In genomic region chr2:38245114-38245641, GRCh38 we compare ENCODE assay signal across 12 cellular contexts.
A peak's percentile ranks its signal among the peaks of the same experiment; 100 is the strongest.
DNase-seq lines count a peak whose midpoint lies in the region; ATAC-seq and TF ChIP-seq lines count a peak whose summit lies in the region.
"Had no signal": no experiment of that assay in that cellular context is flagged by ENCODE, and none has a peak within 500 bp of the region (broad histone marks: within the 10 kb centered on the region; RNA-seq: fewer than 3 reads in every experiment).

No MANE protein-coding gene starts in this region.

- H3K27me3 ChIP-seq in Caco-2 (replicated peaks; ENCODE audit: control insufficient read depth, insufficient read depth, low read length): no peaks in the 10 kb centered on the region
- H3K27me3 ChIP-seq: BE2C had no signal

- H3K9me3 Mint-ChIP-seq in Calu3 (ENCODE audit: low read depth, unreplicated experiment): no peaks in the 10 kb centered on the region
- H3K9me3 Mint-ChIP-seq in WTC11: no peaks in the 10 kb centered on the region
- H3K9me3 Mint-ChIP-seq in Caco-2 (ENCODE audit: unreplicated experiment): no peaks in the 10 kb centered on the region
- no peaks in the 10 kb centered on the region for H3K9me3 Mint-ChIP-seq in activated naive CD4-positive, alpha-beta T cell treated with anti-CD3 and anti-CD28 coated beads, Interleukin-2, amount 50 U/mL, for 72 hours
- H3K9me3 Mint-ChIP-seq: stimulated activated naive B cell treated with anti-CD40 and anti-IgM and Interleukin-4, amounts not matched to agents 10 μg/mL and 1 μg/mL and 100 μg/mL, for 72 hours had no signal

- intact Hi-C loops in Calu3 (cut with micrococcal nuclease; ENCODE audit: unreplicated experiment) (no loop called here), Caco-2 (cut with micrococcal nuclease; ENCODE audit: unreplicated experiment) (no loop called here)

- H3K4me1 Mint-ChIP-seq in Calu3 (ENCODE audit: low read depth, unreplicated experiment) (peaks cover 12% of the 10 kb centered on the region), WTC11 (peaks cover 6% of the 10 kb centered on the region; the same call in 1 of the 2 replicates), Caco-2 (ENCODE audit: low read depth, unreplicated experiment) (no peaks in the 10 kb centered on the region)
- H3K4me1 Mint-ChIP-seq: activated CD4-positive, alpha-beta T cell treated with anti-CD3 and anti-CD28 coated beads for 36 hours; stimulated activated naive B cell treated with anti-CD40 and anti-IgM and Interleukin-4, amounts not matched to agents 10 μg/mL and 1 μg/mL and 100 μg/mL, for 72 hours had no signal

- H3K36me3 Mint-ChIP-seq in Calu3 (ENCODE audit: insufficient read depth, unreplicated experiment) (no peaks in the 10 kb centered on the region), WTC11 (no peaks in the 10 kb centered on the region), Caco-2 (ENCODE audit: insufficient read depth, unreplicated experiment) (no peaks in the 10 kb centered on the region)
- no peaks in the 10 kb centered on the region for H3K36me3 Mint-ChIP-seq in activated naive CD4-positive, alpha-beta T cell treated with anti-CD3 and anti-CD28 coated beads, Interleukin-2, amount 50 U/mL, for 72 hours
- H3K36me3 Mint-ChIP-seq: stimulated activated naive B cell treated with anti-CD40 and anti-IgM and Interleukin-4, amounts not matched to agents 10 μg/mL and 1 μg/mL and 100 μg/mL, for 72 hours had no signal

- peak; percentile 65 for ATAC-seq in WTC11
- ATAC-seq in activated naive CD4-positive, alpha-beta T cell treated with anti-CD3 and anti-CD28 coated beads, Interleukin-2, amount 50 U/mL, for 72 hours: no peak
- ATAC-seq: activated CD4-positive, alpha-beta T cell treated with anti-CD3 and anti-CD28 coated beads for 36 hours; stimulated activated naive B cell treated with anti-CD40 and anti-IgM and Interleukin-4, amounts not matched to agents 10 μg/mL and 1 μg/mL and 100 μg/mL, for 72 hours had no signal

- H3K27ac Mint-ChIP-seq in Calu3 (ENCODE audit: unreplicated experiment): no peak overlapping the region
- H3K27ac Mint-ChIP-seq in WTC11: no peak overlapping the region
- no peak overlapping the region for H3K27ac Mint-ChIP-seq in Caco-2 (ENCODE audit: unreplicated experiment)
- no peak overlapping the region for H3K27ac Mint-ChIP-seq in activated naive CD4-positive, alpha-beta T cell treated with anti-CD3 and anti-CD28 coated beads, Interleukin-2, amount 50 U/mL, for 72 hours
- H3K27ac Mint-ChIP-seq: activated CD4-positive, alpha-beta T cell treated with anti-CD3 and anti-CD28 coated beads for 36 hours; stimulated activated naive B cell treated with anti-CD40 and anti-IgM and Interleukin-4, amounts not matched to agents 10 μg/mL and 1 μg/mL and 100 μg/mL, for 72 hours had no signal

- no peak for TF ChIP-seq RAD21 in Ishikawa (IDR thresholded peaks at IDR 0.05; ENCODE audit: low read depth)

- BruUV-seq in Calu3 (replicated peaks; lab: Mats Ljungman, UMichigan) (no TSS peak), Caco-2 (replicated peaks; lab: Mats Ljungman, UMichigan) (no TSS peak)

- no peaks in the 10 kb centered on the region for H3K36me3 ChIP-seq in Caco-2 (ENCODE audit: control insufficient read depth, insufficient read depth, low read length)
- H3K36me3 ChIP-seq: BE2C had no signal

- no peak for TF ChIP-seq EP300 in Ishikawa (IDR thresholded peaks at IDR 0.05; ENCODE audit: borderline replicate concordance)

- POLR2A ChIA-PET in WTC11 (lab: Charles Lee): no interaction called here
- POLR2A ChIA-PET in Caco-2 (lab: Charles Lee): no interaction called here

- H3K9me3 ChIP-seq in Caco-2: no peaks in the 10 kb centered on the region
- H3K9me3 ChIP-seq: BE2C had no signal

- no peaks in the 10 kb centered on the region for H3K4me1 ChIP-seq in Caco-2
- H3K4me1 ChIP-seq: BE2C had no signal

- CTCF ChIA-PET in Calu3 (lab: Charles Lee): interaction anchor here (0.9 to 1.6 kb wide), 2 partner anchors 14 to 169 kb away, joined by 4 read pairs; partner anchors contain the start of gene CYP1B1
- CTCF ChIA-PET in WTC11 (lab: Charles Lee): interaction anchor here (1.5 to 1.8 kb wide), 2 partner anchors 29 to 220 kb away, joined by 5 to 11 read pairs; no protein-coding TSS in a partner anchor
- CTCF ChIA-PET in Caco-2 (lab: Charles Lee): no interaction called here

- H3K27me3 Mint-ChIP-seq in Calu3 (ENCODE audit: unreplicated experiment) (no peaks in the 10 kb centered on the region), WTC11 (ENCODE audit: low read depth) (no peaks in the 10 kb centered on the region), Caco-2 (ENCODE audit: insufficient read depth, unreplicated experiment) (no peaks in the 10 kb centered on the region)

- H3K4me3 ChIP-seq in Caco-2 (ENCODE audit: low read depth, low read length): no peak overlapping the region

- DNase-seq in Calu3 (peak; percentile 31), WTC11 (ENCODE audit: low spot score) (no peak), kidney tubule cell (ENCODE audit: low spot score) (peak; percentile 67), Kasumi-1 (lab: John Stamatoyannopoulos, UW) (no peak), Caco-2 (no peak), AG08396 (ENCODE audit: low spot score) (no peak)
- DNase-seq in activated naive CD4-positive, alpha-beta T cell treated with anti-CD3 and anti-CD28 coated beads, Interleukin-2, amount 50 U/mL, for 72 hours (ENCODE audit: low spot score in 2 of 2): no peak
- DNase-seq: activated CD4-positive, alpha-beta T cell treated with anti-CD3 and anti-CD28 coated beads for 36 hours; BE2C; NCI-H526; stimulated activated naive B cell treated with anti-CD40 and anti-IgM and Interleukin-4, amounts not matched to agents 10 μg/mL and 1 μg/mL and 100 μg/mL, for 72 hours had no signal

- H3K4me3 Mint-ChIP-seq in Calu3 (ENCODE audit: low read depth, unreplicated experiment) (no peak overlapping the region), WTC11 (no peak overlapping the region), Caco-2 (ENCODE audit: unreplicated experiment) (no peak overlapping the region)
- H3K4me3 Mint-ChIP-seq: activated CD4-positive, alpha-beta T cell treated with anti-CD3 and anti-CD28 coated beads for 36 hours; stimulated activated naive B cell treated with anti-CD40 and anti-IgM and Interleukin-4, amounts not matched to agents 10 μg/mL and 1 μg/mL and 100 μg/mL, for 72 hours had no signal

- no peak for TF ChIP-seq CTCF in Calu3 (IDR thresholded peaks at IDR 0.05; ENCODE audit: unreplicated experiment)
- no peak for TF ChIP-seq CTCF in WTC11 (IDR thresholded peaks at IDR 0.05)
- TF ChIP-seq CTCF in Caco-2 (IDR thresholded peaks at IDR 0.05; ENCODE audit: insufficient read depth in 1 of 2, low read depth in 1 of 2, low read length in 1 of 2, severe bottlenecking in 1 of 2, unreplicated experiment in 1 of 2): no peak

TF ChIP-seq in Ishikawa, 13 proteins besides CTCF, POLR2A, EP300 and RAD21:
- TF ChIP-seq CEBPB (IDR thresholded peaks at IDR 0.05) (peak; percentile 62; the same call in 1 of the 2 replicates), CREB1 (IDR thresholded peaks at IDR 0.05; ENCODE audit: low read depth) (no peak)

TF ChIP-seq in WTC11, 78 proteins besides CTCF, POLR2A, EP300 and RAD21 (continues in another document):
- TF ChIP-seq CREM (CRISPR knock-in tag; IDR thresholded peaks at IDR 0.05) (no peak), GTF2I (CRISPR knock-in tag; conservative IDR thresholded peaks at IDR 0.05) (no peak), ETV6 (CRISPR knock-in tag; IDR thresholded peaks at IDR 0.05) (no peak), ZBTB21 (CRISPR knock-in tag; IDR thresholded peaks at IDR 0.05; ENCODE audit: borderline replicate concordance) (no peak), OVOL2 (CRISPR knock-in tag; IDR thresholded peaks at IDR 0.05; ENCODE audit: borderline replicate concordance) (no peak), E2F5 (CRISPR knock-in tag; IDR thresholded peaks at IDR 0.05) (no peak), NFYB (CRISPR knock-in tag; conservative IDR thresholded peaks at IDR 0.05; ENCODE audit: low read depth) (no peak), ARID4B (CRISPR knock-in tag; IDR thresholded peaks at IDR 0.05; ENCODE audit: borderline replicate concordance) (no peak)

Comparison
In these comparisons a context has a peak if more than half of its experiments do, and no peak if none do; other contexts are left out.
1. DNase-seq: peak in Calu3 (single experiment) and kidney tubule cell (single experiment); none in WTC11 (single experiment), Kasumi-1 (0 of 2), Caco-2 (0 of 2), activated naive CD4-positive, alpha-beta T cell treated with anti-CD3 and anti-CD28 coated beads, Interleukin-2, amount 50 U/mL, for 72 hours (0 of 2) and AG08396 (single experiment).